Comparison of ENCODE assay signal across 19 cellular contexts in genomic region chr3:146071636-146072035, GRCh38.
DNase-seq lines count a peak whose midpoint lies in the region; ATAC-seq and TF ChIP-seq lines count a peak whose summit lies in the region.
"Had no signal": no experiment of that assay in that cellular context is flagged by ENCODE, and none has a peak within 500 bp of the region (broad histone marks: within the 10 kb centered on the region; RNA-seq: fewer than 3 reads in every experiment).

No MANE protein-coding gene starts in this region.

- no peak for DNase-seq in GM23338 (ENCODE audit: low spot score)
- no peak for DNase-seq in SK-N-MC (ENCODE audit: low read depth, low spot score)
- DNase-seq in glutamatergic neuron = no peak
- DNase-seq in omental fat pad (ENCODE audit: low spot score) = no peak
- no peak for DNase-seq in NCI-H146 (lab: John Stamatoyannopoulos, UW)
- DNase-seq in GM19240 (ENCODE audit: insufficient read length, low spot score) = no peak
- no peak for DNase-seq in neural progenitor cell (ENCODE audit: low spot score)
- DNase-seq in effector CD8-positive, alpha-beta T cell (lab: John Stamatoyannopoulos, UW) = no peak
- DNase-seq: BE2C; CD4-positive, alpha-beta memory T cell; DMS79 treated with DMSO at 0.1 percent for 48 hours; NCI-H1092; NCI-H1694; NCI-H2107; NCI-H345; NCI-H526 treated with DMSO at 0.1 percent for 48 hours; NK-92 treated with Interleukin-12 subunit alpha and Interleukin-12 subunit beta, amount 100 ng/mL, for 24 hours; PC-3 had no signal

- no peak overlapping the region for H2AFZ ChIP-seq in GM23338
- no peak overlapping the region for H2AFZ ChIP-seq in neural progenitor cell (replicated peaks)

- TF ChIP-seq CTCF in GM23338 (conservative IDR thresholded peaks at IDR 0.05; ENCODE audit: low read depth in 2 of 2) (no peak), glutamatergic neuron (IDR thresholded peaks at IDR 0.05; ENCODE audit: partially characterized antibody, unreplicated experiment) (no peak), omental fat pad (IDR thresholded peaks at IDR 0.05) (no peak), neural progenitor cell (IDR thresholded peaks at IDR 0.05) (no peak)

- H3K36me3 Mint-ChIP-seq in GM23338 (ENCODE audit: low read depth) (peaks cover 8% of the 10 kb centered on the region), glutamatergic neuron (ENCODE audit: unreplicated experiment) (no peaks in the 10 kb centered on the region), neural progenitor cell (peaks cover 3% of the 10 kb centered on the region)
- H3K36me3 Mint-ChIP-seq: CD4-positive, alpha-beta memory T cell had no signal

- no peaks in the 10 kb centered on the region for H3K27me3 ChIP-seq in GM23338 (ENCODE audit: insufficient read depth)
- H3K27me3 ChIP-seq in neural progenitor cell = no peaks in the 10 kb centered on the region
- H3K27me3 ChIP-seq: BE2C had no signal

- no peaks in the 10 kb centered on the region for H3K9me2 ChIP-seq in GM23338 (ENCODE audit: insufficient read depth)

- no peak overlapping the region for H3K4me3 Mint-ChIP-seq in GM23338
- H3K4me3 Mint-ChIP-seq in glutamatergic neuron (ENCODE audit: unreplicated experiment) = no peak overlapping the region
- no peak overlapping the region for H3K4me3 Mint-ChIP-seq in neural progenitor cell
- H3K4me3 Mint-ChIP-seq: CD4-positive, alpha-beta memory T cell had no signal

- H3K27me3 Mint-ChIP-seq in GM23338 (ENCODE audit: insufficient read depth, low read depth, poor library complexity) = no peaks in the 10 kb centered on the region
- no peaks in the 10 kb centered on the region for H3K27me3 Mint-ChIP-seq in glutamatergic neuron (ENCODE audit: unreplicated experiment)
- no peaks in the 10 kb centered on the region for H3K27me3 Mint-ChIP-seq in neural progenitor cell (ENCODE audit: insufficient read depth, low read depth)
- H3K27me3 Mint-ChIP-seq: CD4-positive, alpha-beta memory T cell had no signal

- H3K9me3 ChIP-seq in SK-N-MC (ENCODE audit: low read depth, low read length) (no peaks in the 10 kb centered on the region), neural progenitor cell (ENCODE audit: low read depth) (no peaks in the 10 kb centered on the region)
- H3K9me3 ChIP-seq: BE2C had no signal

- H4K20me1 ChIP-seq in GM23338 (replicated peaks; ENCODE audit: insufficient read depth) (no peaks in the 10 kb centered on the region), neural progenitor cell (ENCODE audit: low read depth) (no peaks in the 10 kb centered on the region)

- ATAC-seq in GM23338 = no peak
- ATAC-seq in omental fat pad (ENCODE audit: low FRiP score) = peak; percentile 74
- ATAC-seq: HCT116, PC-3 had no signal

- no peak overlapping the region for H3K4me3 ChIP-seq in GM23338
- H3K4me3 ChIP-seq in SK-N-MC = peak overlapping the region; percentile 16; the same call in 1 of the 2 replicates
- H3K4me3 ChIP-seq in neural progenitor cell = no peak overlapping the region

- H3K9me3 Mint-ChIP-seq in GM23338 (no peaks in the 10 kb centered on the region; the same call in 2 of the 3 replicates), glutamatergic neuron (ENCODE audit: unreplicated experiment) (no peaks in the 10 kb centered on the region), neural progenitor cell (no peaks in the 10 kb centered on the region)
- H3K9me3 Mint-ChIP-seq: CD4-positive, alpha-beta memory T cell had no signal

- H3K9ac ChIP-seq in SK-N-MC (ENCODE audit: insufficient read length) = no peak overlapping the region
- no peak overlapping the region for H3K9ac ChIP-seq in neural progenitor cell

- H3F3A ChIP-seq in GM23338 (replicated peaks; ENCODE audit: low read depth) (no peaks in the 10 kb centered on the region), neural progenitor cell (ENCODE audit: low read depth) (no peaks in the 10 kb centered on the region)

- no peaks in the 10 kb centered on the region for H3K36me3 ChIP-seq in GM23338 (ENCODE audit: insufficient read depth)
- H3K36me3 ChIP-seq in SK-N-MC (ENCODE audit: insufficient read depth, low read length) = peaks cover 20% of the 10 kb centered on the region
- H3K36me3 ChIP-seq in neural progenitor cell = no peaks in the 10 kb centered on the region
- H3K36me3 ChIP-seq: BE2C had no signal

- no peaks in the 10 kb centered on the region for H3K79me2 ChIP-seq in GM23338 (replicated peaks; ENCODE audit: insufficient read depth)
- H3K79me2 ChIP-seq in neural progenitor cell (ENCODE audit: low read depth) = no peaks in the 10 kb centered on the region

- H3K27ac Mint-ChIP-seq in GM23338 (peak overlapping the region; percentile 8; the same call in 1 of the 2 replicates), glutamatergic neuron (ENCODE audit: unreplicated experiment) (peak overlapping the region; percentile 65), neural progenitor cell (no peak overlapping the region)
- H3K27ac Mint-ChIP-seq: CD4-positive, alpha-beta memory T cell had no signal

- H3K4me1 Mint-ChIP-seq in GM23338 (peaks cover 18% of the 10 kb centered on the region; the same call in 2 of the 3 replicates), glutamatergic neuron (ENCODE audit: low read depth, unreplicated experiment) (peaks cover 16% of the 10 kb centered on the region), neural progenitor cell (no peaks in the 10 kb centered on the region)
- H3K4me1 Mint-ChIP-seq: CD4-positive, alpha-beta memory T cell had no signal

- H3K4me1 ChIP-seq in GM23338 (ENCODE audit: insufficient read depth) (0 out of 2 replicates have a peak, but pooled peaks cover 7% of the 10 kb centered on the region), neural progenitor cell (no peaks in the 10 kb centered on the region)
- H3K4me1 ChIP-seq: BE2C had no signal

- H3K4me2 ChIP-seq in GM23338 (no peak overlapping the region), neural progenitor cell (no peak overlapping the region)

- H3K27ac ChIP-seq in GM23338 (ENCODE audit: low read depth) (no peak overlapping the region), SK-N-MC (peak overlapping the region; percentile 66), neural progenitor cell (no peak overlapping the region)

TF ChIP-seq in GM23338, 12 proteins besides CTCF, POLR2A, EP300 and RAD21 (continues in another document):
- TF ChIP-seq POLR2AphosphoS5 (IDR thresholded peaks at IDR 0.05; ENCODE audit: low read depth) = no peak
- TF ChIP-seq, protein P1, sequence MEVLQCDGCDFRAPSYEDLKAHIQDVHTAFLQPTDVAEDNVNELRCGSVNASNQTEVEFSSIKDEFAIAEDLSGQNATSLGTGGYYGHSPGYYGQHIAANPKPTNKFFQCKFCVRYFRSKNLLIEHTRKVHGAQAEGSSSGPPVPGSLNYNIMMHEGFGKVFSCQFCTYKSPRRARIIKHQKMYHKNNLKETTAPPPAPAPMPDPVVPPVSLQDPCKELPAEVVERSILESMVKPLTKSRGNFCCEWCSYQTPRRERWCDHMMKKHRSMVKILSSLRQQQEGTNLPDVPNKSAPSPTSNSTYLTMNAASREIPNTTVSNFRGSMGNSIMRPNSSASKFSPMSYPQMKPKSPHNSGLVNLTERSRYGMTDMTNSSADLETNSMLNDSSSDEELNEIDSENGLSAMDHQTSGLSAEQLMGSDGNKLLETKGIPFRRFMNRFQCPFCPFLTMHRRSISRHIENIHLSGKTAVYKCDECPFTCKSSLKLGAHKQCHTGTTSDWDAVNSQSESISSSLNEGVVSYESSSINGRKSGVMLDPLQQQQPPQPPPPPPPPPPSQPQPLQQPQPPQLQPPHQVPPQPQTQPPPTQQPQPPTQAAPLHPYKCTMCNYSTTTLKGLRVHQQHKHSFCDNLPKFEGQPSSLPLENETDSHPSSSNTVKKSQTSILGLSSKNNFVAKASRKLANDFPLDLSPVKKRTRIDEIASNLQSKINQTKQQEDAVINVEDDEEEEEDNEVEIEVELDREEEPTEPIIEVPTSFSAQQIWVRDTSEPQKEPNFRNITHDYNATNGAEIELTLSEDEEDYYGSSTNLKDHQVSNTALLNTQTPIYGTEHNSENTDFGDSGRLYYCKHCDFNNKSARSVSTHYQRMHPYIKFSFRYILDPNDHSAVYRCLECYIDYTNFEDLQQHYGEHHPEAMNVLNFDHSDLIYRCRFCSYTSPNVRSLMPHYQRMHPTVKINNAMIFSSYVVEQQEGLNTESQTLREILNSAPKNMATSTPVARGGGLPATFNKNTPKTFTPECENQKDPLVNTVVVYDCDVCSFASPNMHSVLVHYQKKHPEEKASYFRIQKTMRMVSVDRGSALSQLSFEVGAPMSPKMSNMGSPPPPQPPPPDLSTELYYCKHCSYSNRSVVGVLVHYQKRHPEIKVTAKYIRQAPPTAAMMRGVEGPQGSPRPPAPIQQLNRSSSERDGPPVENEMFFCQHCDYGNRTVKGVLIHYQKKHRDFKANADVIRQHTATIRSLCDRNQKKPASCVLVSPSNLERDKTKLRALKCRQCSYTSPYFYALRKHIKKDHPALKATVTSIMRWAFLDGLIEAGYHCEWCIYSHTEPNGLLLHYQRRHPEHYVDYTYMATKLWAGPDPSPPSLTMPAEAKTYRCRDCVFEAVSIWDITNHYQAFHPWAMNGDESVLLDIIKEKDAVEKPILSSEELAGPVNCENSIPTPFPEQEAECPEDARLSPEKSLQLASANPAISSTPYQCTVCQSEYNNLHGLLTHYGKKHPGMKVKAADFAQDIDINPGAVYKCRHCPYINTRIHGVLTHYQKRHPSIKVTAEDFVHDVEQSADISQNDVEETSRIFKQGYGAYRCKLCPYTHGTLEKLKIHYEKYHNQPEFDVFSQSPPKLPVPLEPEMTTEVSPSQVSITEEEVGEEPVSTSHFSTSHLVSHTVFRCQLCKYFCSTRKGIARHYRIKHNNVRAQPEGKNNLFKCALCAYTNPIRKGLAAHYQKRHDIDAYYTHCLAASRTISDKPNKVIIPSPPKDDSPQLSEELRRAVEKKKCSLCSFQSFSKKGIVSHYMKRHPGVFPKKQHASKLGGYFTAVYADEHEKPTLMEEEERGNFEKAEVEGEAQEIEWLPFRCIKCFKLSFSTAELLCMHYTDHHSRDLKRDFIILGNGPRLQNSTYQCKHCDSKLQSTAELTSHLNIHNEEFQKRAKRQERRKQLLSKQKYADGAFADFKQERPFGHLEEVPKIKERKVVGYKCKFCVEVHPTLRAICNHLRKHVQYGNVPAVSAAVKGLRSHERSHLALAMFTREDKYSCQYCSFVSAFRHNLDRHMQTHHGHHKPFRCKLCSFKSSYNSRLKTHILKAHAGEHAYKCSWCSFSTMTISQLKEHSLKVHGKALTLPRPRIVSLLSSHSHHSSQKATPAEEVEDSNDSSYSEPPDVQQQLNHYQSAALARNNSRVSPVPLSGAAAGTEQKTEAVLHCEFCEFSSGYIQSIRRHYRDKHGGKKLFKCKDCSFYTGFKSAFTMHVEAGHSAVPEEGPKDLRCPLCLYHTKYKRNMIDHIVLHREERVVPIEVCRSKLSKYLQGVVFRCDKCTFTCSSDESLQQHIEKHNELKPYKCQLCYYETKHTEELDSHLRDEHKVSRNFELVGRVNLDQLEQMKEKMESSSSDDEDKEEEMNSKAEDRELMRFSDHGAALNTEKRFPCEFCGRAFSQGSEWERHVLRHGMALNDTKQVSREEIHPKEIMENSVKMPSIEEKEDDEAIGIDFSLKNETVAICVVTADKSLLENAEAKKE (CRISPR knock-in tag; IDR thresholded peaks at IDR 0.05) = no peak
- no peak for TF ChIP-seq EZH2 (IDR thresholded peaks at IDR 0.05; ENCODE audit: low read depth, unreplicated experiment)
- no peak for TF ChIP-seq ZNF331 (CRISPR knock-in tag; IDR thresholded peaks at IDR 0.05; ENCODE audit: low read depth)
